In genomic region chr17:68248199-68248825, GRCh38 we compare ENCODE assay signal across 8 cellular contexts. TPM values are rescaled to one million over a fixed set of nuclear protein-coding genes. Genes with fewer than 3 reads are reported as not detected.
DNase-seq lines count a peak whose midpoint lies in the region; ATAC-seq, FAIRE-seq and TF ChIP-seq lines count a peak whose summit lies in the region.

No MANE protein-coding gene starts in this region.

- peaks cover 8 to 30% (median 15%) of the 10 kb centered on the region in 4 donors for H3K4me1 ChIP-seq in stomach

- no peaks in the 10 kb centered on the region for H3K27me3 Mint-ChIP-seq in activated naive CD4-positive, alpha-beta T cell treated with anti-CD3 and anti-CD28 coated beads, Interleukin-2, amount 50 U/mL, for 24 hours

- FAIRE-seq in bronchial epithelial cell (lab: Jason Lieb, UNC) = no peak

- H3K9me3 Mint-ChIP-seq in activated naive CD4-positive, alpha-beta T cell treated with anti-CD3 and anti-CD28 coated beads, Interleukin-2, amount 50 U/mL, for 24 hours = no peaks in the 10 kb centered on the region

- no peaks in the 10 kb centered on the region for H3K27me3 ChIP-seq in bronchial epithelial cell (ENCODE audit: control insufficient read depth, insufficient read depth, low read length)
- H3K27me3 ChIP-seq in stomach = no peaks in the 10 kb centered on the region

- H3K27ac Mint-ChIP-seq in activated naive CD4-positive, alpha-beta T cell treated with anti-CD3 and anti-CD28 coated beads, Interleukin-2, amount 50 U/mL, for 24 hours = peak overlapping the region; percentile 94

- H3K36me3 ChIP-seq in bronchial epithelial cell (ENCODE audit: control insufficient read depth, insufficient read depth, low read length) (peaks cover 4% of the 10 kb centered on the region), stomach (peaks cover 0 to 26% (median 20%) of the 10 kb centered on the region in 4 donors)

- TF ChIP-seq CTCF in bronchial epithelial cell (IDR thresholded peaks at IDR 0.05; ENCODE audit: insufficient read depth, low read length, severe bottlenecking) (no peak), stomach (IDR thresholded peaks at IDR 0.05) (no peak)

- H3K27ac ChIP-seq in stomach = peak overlapping the region; percentile 94 to 99 (median 98)

- H3K9me3 ChIP-seq in stomach = no peaks in the 10 kb centered on the region

- intact Hi-C loops in left colon (cut with DNase I, micrococcal nuclease) = no loop called here
- intact Hi-C loops in stomach (cut with DNase I; ENCODE audit: low total_unique reads) = no loop called here

- no peak for TF ChIP-seq EP300 in stomach (IDR thresholded peaks at IDR 0.05)

- peak overlapping the region; percentile 94 for H3K4me3 Mint-ChIP-seq in activated naive CD4-positive, alpha-beta T cell treated with anti-CD3 and anti-CD28 coated beads, Interleukin-2, amount 50 U/mL, for 24 hours

- H3K4me1 Mint-ChIP-seq in activated naive CD4-positive, alpha-beta T cell treated with anti-CD3 and anti-CD28 coated beads, Interleukin-2, amount 50 U/mL, for 24 hours = peaks cover 53% of the 10 kb centered on the region

- no peak for DNase-seq in activated naive CD4-positive, alpha-beta T cell treated with Interleukin-2 at 50 U/mL for 16 hours
- DNase-seq in NCI-H345 (lab: John Stamatoyannopoulos, UW) (peak; percentile 74), bronchial epithelial cell (ENCODE audit: low read depth) (peak; percentile 76), left colon (peak in 1 of 2 donors; percentile 74), stomach (peak; percentile 49), NOMO-1 (lab: John Stamatoyannopoulos, UW; ENCODE audit: unreplicated experiment in 2 of 2) (no peak)

- no peak for TF ChIP-seq POLR2A in stomach (IDR thresholded peaks at IDR 0.05)

- ATAC-seq in HG02840 (IDR thresholded peaks at IDR 0.05; ENCODE audit: low FRiP score, unreplicated experiment) = peak; percentile 36
- peak; percentile 43 for ATAC-seq in left colon

- peaks cover 9% of the 10 kb centered on the region for H3K36me3 Mint-ChIP-seq in activated naive CD4-positive, alpha-beta T cell treated with anti-CD3 and anti-CD28 coated beads, Interleukin-2, amount 50 U/mL, for 24 hours

- H3K4me3 ChIP-seq in bronchial epithelial cell (ENCODE audit: low read depth, low read length) (peak overlapping the region; percentile 85), stomach (peak overlapping the region; percentile 56 to 91 (median 80))

- WGBS in stomach, 5 donors = 0 to 4% (median 1%) methylated on average over 7 to 19 of the region's 19 CpGs

RNA-seq across cellular contexts. Expression of gene AMZ2, which starts 0.5 kb away (rescaled TPM):
- 107 and 109 TPM in 2 replicates for total RNA-seq in bronchial epithelial cell
- total RNA-seq in left colon = 10 to 100 TPM; 24.2 to 38.3 TPM
- 10 to 100 TPM in 4 of 5 donors, 1 to 10 TPM in 1; 1.2 to 73.2 (median 30.7) TPM for total RNA-seq in stomach
- polyA plus RNA-seq in stomach = 10 to 100 TPM; 46.3 to 61.7 (median 47.7) TPM

RNA-seq across cellular contexts. Expression of gene SLC16A6, which starts 42.6 kb away (rescaled TPM):
- total RNA-seq in bronchial epithelial cell (under 0.01 and 0.26 TPM in 2 replicates), left colon (under 1 TPM; 0.20 to 0.49 TPM), stomach (under 1 TPM in 1 of 5 donors, not detected in 4; 0.92 TPM)
- under 1 TPM in 2 of 3 donors, not detected in 1; 0.37 to 0.80 TPM for polyA plus RNA-seq in stomach

RNA-seq across cellular contexts. Expression of gene ARSG, which starts 43.0 kb away (rescaled TPM):
- total RNA-seq in bronchial epithelial cell (0.79 and 0.90 TPM in 2 replicates), left colon (1 to 10 TPM in 1 of 2 donors, under 1 TPM in 1; 0.70 to 2.3 TPM), stomach (10 to 100 TPM in 2 of 5 donors, 1 to 10 TPM in 2, under 1 TPM in 1; 0.45 to 74.7 (median 7.5) TPM)
- polyA plus RNA-seq in stomach = 1 to 10 TPM in 2 of 3 donors, under 1 TPM in 1; 0.56 to 1.7 (median 1.1) TPM

Comparison
In these comparisons a context has a peak if more than half of its experiments do, and no peak if none do; other contexts are left out.
1. DNase-seq: peak in NCI-H345 (single experiment), bronchial epithelial cell (single experiment) and stomach (single experiment); none in activated naive CD4-positive, alpha-beta T cell treated with Interleukin-2 at 50 U/mL for 16 hours (single experiment) and NOMO-1 (0 of 2).